Comparison of ENCODE assay signal across 18 cellular contexts in the genomic region with DNA sequence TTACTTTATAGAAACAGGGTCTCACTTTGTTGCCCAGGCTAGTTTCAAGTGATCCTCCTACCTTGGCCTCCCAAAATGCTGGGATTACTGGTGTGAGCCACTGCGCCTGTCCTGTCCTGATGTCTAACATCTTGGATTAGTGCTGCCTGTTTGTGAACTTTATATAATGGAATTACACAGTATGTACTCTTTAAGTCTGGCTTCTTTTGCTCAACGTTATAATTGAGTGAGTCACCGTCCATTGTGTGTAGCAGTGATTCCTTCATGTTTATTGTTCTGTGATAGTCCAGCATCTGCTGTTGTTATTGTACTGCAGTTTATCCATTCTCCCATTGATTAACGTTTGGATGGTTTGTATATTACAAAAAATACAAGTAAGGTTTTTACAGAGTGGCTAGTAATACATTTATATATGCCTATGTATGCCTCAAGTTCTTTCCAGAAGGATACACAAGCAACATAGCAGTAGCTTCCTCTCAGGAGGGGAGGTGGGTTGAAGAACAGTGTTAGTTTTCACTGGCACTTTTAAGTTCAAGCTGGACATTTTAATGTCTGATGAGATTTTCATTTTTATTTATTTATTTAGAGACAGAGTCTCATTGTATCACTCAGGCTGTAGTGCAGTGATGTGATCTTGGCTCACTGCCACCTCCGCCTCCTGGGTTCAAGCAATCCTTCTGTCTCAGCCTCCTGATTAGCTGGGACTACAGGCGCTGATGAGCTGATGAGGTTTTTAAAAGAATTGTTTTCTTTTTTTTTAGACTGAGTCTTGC. TPM values are rescaled to one million over a fixed set of nuclear protein-coding genes. Genes with fewer than 3 reads are reported as not detected.
DNase-seq lines count a peak whose midpoint lies in the region; ATAC-seq lines count a peak whose summit lies in the region.
"Had no signal": no experiment of that assay in that cellular context is flagged by ENCODE, and none has a peak within 500 bp of the region (broad histone marks: within the 10 kb centered on the region; RNA-seq: fewer than 3 reads in every experiment).

No MANE protein-coding gene starts in this region.

- ATAC-seq in GM19023 (IDR thresholded peaks at IDR 0.05; ENCODE audit: unreplicated experiment) = no peak
- ATAC-seq: activated T-helper 17 cell treated with anti-CD3 and anti-CD28 coated beads, Interleukin-2, amount 50 U/mL, for 72 hours; foreskin keratinocyte had no signal

- in situ Hi-C loops in SK-MEL-5 (cut with HindIII; ENCODE audit: low pct_unique_long_range_greater_than_20kb, low sequenced_read_pairs) = no loop called here

- H3K27ac ChIP-seq in cingulate gyrus (ENCODE audit: low read depth, low read length) (peak overlapping the region; percentile 1), temporal lobe (ENCODE audit: low read depth, low read length) (peak overlapping the region; percentile 62)
- H3K27ac ChIP-seq: foreskin keratinocyte, Peyer's patch had no signal

- DNase-seq in SK-MEL-5 (ENCODE audit: low read depth, low spot score) (peak; percentile 29), iris pigment epithelial cell (ENCODE audit: low read depth) (peak; percentile 83), T-helper 2 cell (no peak), NCI-H1048 (lab: John Stamatoyannopoulos, UW) (no peak)
- DNase-seq in stimulated activated CD4-positive, alpha-beta T cell treated with anti-CD3 and anti-CD28 coated beads, Interleukin-15, amount 100 ng/mL, for 24 hours = no peak
- DNase-seq: activated CD4-positive, alpha-beta T cell treated with anti-CD3 and anti-CD28 coated beads, Interleukin-2, amount 50 U/mL, for 1 hour; NCI-H1436 treated with DMSO at 0.1 percent for 48 hours; NCI-H524; Peyer's patch had no signal

RNA-seq across cellular contexts. Expression of a gene that starts 25.2 kb away (rescaled TPM):
- 27.6 and 29.7 TPM in 2 replicates for total RNA-seq in SK-MEL-5 (2014; rRNA removed; shearing (Covaris generic))
- 51.9 and 65.6 TPM in 2 replicates for polyA plus RNA-seq in SK-MEL-5 (2015; cell fraction: cytosol; rRNA removed)
- 21.2 and 37.9 TPM in 2 replicates for polyA plus RNA-seq in SK-MEL-5 (2015; cell fraction: nucleus; rRNA removed)
- total RNA-seq in temporal lobe = 21.4 TPM

RNA-seq across cellular contexts. Expression of a gene that starts 31.6 kb away (rescaled TPM):
- total RNA-seq in SK-MEL-5 (2014; rRNA removed; shearing (Covaris generic)) = 664 and 804 TPM in 2 replicates
- 479 and 555 TPM in 2 replicates for polyA plus RNA-seq in SK-MEL-5 (2015; cell fraction: cytosol; rRNA removed)
- 236 and 246 TPM in 2 replicates for polyA plus RNA-seq in SK-MEL-5 (2015; cell fraction: nucleus; rRNA removed)
- total RNA-seq in temporal lobe = 467 TPM

RNA-seq across cellular contexts. Expression of a gene that starts 36.7 kb away (rescaled TPM):
- 47.7 and 50.8 TPM in 2 replicates for total RNA-seq in SK-MEL-5 (2014; rRNA removed; shearing (Covaris generic))
- 105 TPM in 2 replicates for polyA plus RNA-seq in SK-MEL-5 (2015; cell fraction: cytosol; rRNA removed)
- polyA plus RNA-seq in SK-MEL-5 (2015; cell fraction: nucleus; rRNA removed) = 129 and 157 TPM in 2 replicates
- 16.0 TPM for total RNA-seq in temporal lobe

RNA-seq across cellular contexts. Expression of a gene that starts 57.7 kb away (rescaled TPM):
- total RNA-seq in SK-MEL-5 (2014; rRNA removed; shearing (Covaris generic)) = not detected in 2 replicates
- not detected in 2 replicates for polyA plus RNA-seq in SK-MEL-5 (2015; cell fraction: cytosol; rRNA removed)
- polyA plus RNA-seq in SK-MEL-5 (2015; cell fraction: nucleus; rRNA removed) = not detected in 2 replicates
- total RNA-seq in temporal lobe = not detected
- total RNA-seq: activated T-helper 17 cell treated with anti-CD3 and anti-CD28 coated beads, Interleukin-2, amount 50 U/mL, for 72 hours; cerebellum; foreskin keratinocyte; Peyer's patch; T-helper 2 cell treated with Interferon-gamma antibody and Interleukin-4, amounts not matched to agents 100 ng/mL and 5 ng/mL, for 36 hours had no signal
- polyA plus RNA-seq: foreskin keratinocyte, IgD-negative memory B cell, thymus had no signal

Comparison
In these comparisons a context has a peak if more than half of its experiments do, and no peak if none do; other contexts are left out.
1. DNase-seq: peak in SK-MEL-5 (single experiment) and iris pigment epithelial cell (single experiment); none in stimulated activated CD4-positive, alpha-beta T cell treated with anti-CD3 and anti-CD28 coated beads, Interleukin-15, amount 100 ng/mL, for 24 hours (single experiment), T-helper 2 cell (0 of 5) and NCI-H1048 (single experiment).